Comparison of ENCODE assay signal across 7 cellular contexts in the genomic region with DNA sequence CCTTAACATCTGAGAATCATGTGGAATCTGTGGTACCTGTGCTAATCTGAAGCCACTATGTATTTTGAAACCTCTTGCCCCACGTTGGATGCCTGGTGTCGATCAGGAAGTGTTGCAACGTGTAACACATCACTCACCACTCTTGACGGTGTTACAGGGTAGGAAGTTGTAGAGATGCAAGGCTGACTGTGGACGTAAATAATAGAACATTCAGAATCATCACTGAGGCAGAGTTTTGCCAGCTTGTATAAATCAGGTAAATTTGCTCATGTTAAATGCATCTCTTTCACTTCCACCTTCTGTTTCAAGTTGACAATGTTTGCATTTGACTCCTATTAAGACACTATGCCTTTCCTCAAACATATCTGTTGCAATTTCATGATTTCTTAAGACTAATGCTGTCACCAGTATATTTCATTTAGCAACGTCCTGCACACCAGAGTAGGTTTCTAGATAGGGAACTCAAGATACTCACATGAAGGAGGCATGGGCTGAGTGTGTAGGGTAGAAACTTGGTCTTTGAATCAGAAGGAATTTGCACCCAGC. TPM values are rescaled to one million over a fixed set of nuclear protein-coding genes. Genes with fewer than 3 reads are reported as not detected.
DNase-seq lines count a peak whose midpoint lies in the region; ATAC-seq, FAIRE-seq and TF ChIP-seq lines count a peak whose summit lies in the region.

No MANE protein-coding gene starts in this region.

- peak overlapping the region; percentile 93 for H3K27ac Mint-ChIP-seq in stimulated activated naive B cell treated with anti-CD40 and anti-IgM and Interleukin-4, amounts not matched to agents 10 μg/mL and 1 μg/mL and 100 μg/mL, for 72 hours
- H3K27ac Mint-ChIP-seq in CD8-positive, alpha-beta memory T cell, result no peak overlapping the region

- H2AFZ ChIP-seq in SU-DHL-6 (ENCODE audit: low read depth, low read length, severe bottlenecking) (no peak overlapping the region), neuronal stem cell (ENCODE audit: low read length) (no peak overlapping the region)

- H3K18ac ChIP-seq in neuronal stem cell (ENCODE audit: low read length), result no peak overlapping the region

- H2AK5ac ChIP-seq in neuronal stem cell (ENCODE audit: low read depth, low read length), result no peak overlapping the region

- H3K9ac ChIP-seq in SU-DHL-6 (ENCODE audit: low read length) (no peak overlapping the region), neuronal stem cell (ENCODE audit: low read depth, low read length, poor library complexity) (no peak overlapping the region)

- H3K36me3 ChIP-seq in SU-DHL-6 (ENCODE audit: low read length) (peaks cover 74% of the 10 kb centered on the region), neuronal stem cell (replicated peaks in 1 of 2; ENCODE audit: control insufficient read depth in 2 of 2, insufficient read depth in 2 of 2, low read length in 2 of 2) (peaks cover 6 to 87% of the 10 kb centered on the region in 2 donors)
- H3K36me3 ChIP-seq in CD8-positive, alpha-beta memory T cell (ENCODE audit: insufficient read depth, low read length), result no peaks in the 10 kb centered on the region

- no peak overlapping the region for H2BK15ac ChIP-seq in neuronal stem cell (ENCODE audit: low read length)

- CTCF ChIA-PET in CD8-positive, alpha-beta memory T cell (lab: Charles Lee), result no interaction called here

- peaks cover 8 to 11% of the 10 kb centered on the region in 2 donors for H3K9me3 Mint-ChIP-seq in stimulated activated naive B cell treated with anti-CD40 and anti-IgM and Interleukin-4, amounts not matched to agents 10 μg/mL and 1 μg/mL and 100 μg/mL, for 72 hours
- peaks cover 1 to 18% (median 7%) of the 10 kb centered on the region in 5 donors for H3K9me3 Mint-ChIP-seq in CD8-positive, alpha-beta memory T cell

- H3K4ac ChIP-seq in neuronal stem cell (ENCODE audit: low read length), result no peak overlapping the region

- no peak overlapping the region for H4K8ac ChIP-seq in neuronal stem cell (ENCODE audit: low read depth, low read length)

- peaks cover 5% of the 10 kb centered on the region for H3K79me1 ChIP-seq in neuronal stem cell (ENCODE audit: low read depth, low read length)

- H2BK5ac ChIP-seq in neuronal stem cell (ENCODE audit: low read length), result no peak overlapping the region

- H3K14ac ChIP-seq in neuronal stem cell (ENCODE audit: low read length), result no peak overlapping the region

- POLR2A ChIA-PET in CD8-positive, alpha-beta memory T cell (lab: Charles Lee), result no interaction called here

- H3K79me2 ChIP-seq in SU-DHL-6 (ENCODE audit: insufficient read depth, low read length), result peaks cover 100% of the 10 kb centered on the region

- peak overlapping the region; percentile 48 for H3K27ac ChIP-seq in SU-DHL-6 (ENCODE audit: low read depth, low read length)
- H3K27ac ChIP-seq in CD8-positive, alpha-beta memory T cell (ENCODE audit: low read depth, low read length), result no peak overlapping the region
- no peak overlapping the region for H3K27ac ChIP-seq in neuronal stem cell (replicated peaks; ENCODE audit: low read length)

- H3K4me2 ChIP-seq in SU-DHL-6 (ENCODE audit: low read depth, low read length, poor library complexity, severe bottlenecking) (peak overlapping the region; percentile 28), neuronal stem cell (ENCODE audit: insufficient read depth, low read length, poor library complexity, severe bottlenecking) (no peak overlapping the region)

- ATAC-seq in GM19438 (IDR thresholded peaks at IDR 0.05; ENCODE audit: low read depth, unreplicated experiment) (peak; percentile 59), HG03108 (IDR thresholded peaks at IDR 0.05; ENCODE audit: unreplicated experiment) (peak; percentile 39)
- ATAC-seq in stimulated activated naive B cell treated with anti-CD40 and anti-IgM and Interleukin-4, amounts not matched to agents 10 μg/mL and 1 μg/mL and 100 μg/mL, for 72 hours (replicated peaks), result peak; percentile 71 to 73

- no peak overlapping the region for H4K91ac ChIP-seq in neuronal stem cell (ENCODE audit: low read depth, low read length, poor library complexity)

- DNase-seq in stimulated activated naive B cell treated with anti-CD40 and anti-IgM and Interleukin-4, amounts not matched to agents 10 μg/mL and 1 μg/mL and 100 μg/mL, for 72 hours, result peak; percentile 46
- no peak for DNase-seq in CD8-positive, alpha-beta memory T cell
- DNase-seq in D721Med (ENCODE audit: insufficient read length, low spot score) (no peak), neuronal stem cell (ENCODE audit: low spot score) (no peak)

- H3K4me3 ChIP-seq in SU-DHL-6 (ENCODE audit: insufficient read depth, low read length, poor library complexity, severe bottlenecking) (no peak overlapping the region), neuronal stem cell (ENCODE audit: low read length in 2 of 2) (no peak overlapping the region)
- H3K4me3 ChIP-seq in CD8-positive, alpha-beta memory T cell (ENCODE audit: low read length), result no peak overlapping the region

- no peaks in the 10 kb centered on the region for H3K4me1 ChIP-seq in CD8-positive, alpha-beta memory T cell (ENCODE audit: insufficient read depth, low read length)
- peaks cover 0 to 3% of the 10 kb centered on the region in 2 donors for H3K4me1 ChIP-seq in neuronal stem cell (ENCODE audit: control insufficient read depth in 2 of 2, insufficient read depth in 1 of 2, low read depth in 1 of 2, low read length in 2 of 2)

- no peak for FAIRE-seq in D721Med (lab: Jason Lieb, UNC)

- no peak overlapping the region for H2BK12ac ChIP-seq in neuronal stem cell (ENCODE audit: low read length)

- no peaks in the 10 kb centered on the region for H3K9me2 ChIP-seq in SU-DHL-6 (replicated peaks; ENCODE audit: insufficient read depth, low read length)

- H3K27me3 ChIP-seq in SU-DHL-6 (ENCODE audit: low read length), result no peaks in the 10 kb centered on the region
- H3K27me3 ChIP-seq in CD8-positive, alpha-beta memory T cell (ENCODE audit: insufficient read depth, low read length, poor library complexity, severe bottlenecking), result no peaks in the 10 kb centered on the region
- H3K27me3 ChIP-seq in neuronal stem cell (ENCODE audit: control insufficient read depth in 3 of 3, insufficient read depth in 3 of 3, low read depth in 1 of 3, low read length in 3 of 3), result no peaks in the 10 kb centered on the region

- no peaks in the 10 kb centered on the region for H3K27me3 Mint-ChIP-seq in stimulated activated naive B cell treated with anti-CD40 and anti-IgM and Interleukin-4, amounts not matched to agents 10 μg/mL and 1 μg/mL and 100 μg/mL, for 72 hours
- no peaks in the 10 kb centered on the region for H3K27me3 Mint-ChIP-seq in CD8-positive, alpha-beta memory T cell

- no peak overlapping the region for H2BK120ac ChIP-seq in neuronal stem cell (ENCODE audit: low read depth, low read length)

- H3K36me3 Mint-ChIP-seq in stimulated activated naive B cell treated with anti-CD40 and anti-IgM and Interleukin-4, amounts not matched to agents 10 μg/mL and 1 μg/mL and 100 μg/mL, for 72 hours, result peaks cover 48 to 66% of the 10 kb centered on the region in 2 donors
- H3K36me3 Mint-ChIP-seq in CD8-positive, alpha-beta memory T cell, result no peaks in the 10 kb centered on the region

- WGBS in neuronal stem cell (ENCODE audit: extremely low coverage in 2 of 2, insufficient read length in 2 of 2, insufficient replicate concordance in 1 of 2), 2 donors, result no CpG with 5 or more reads among the region's 6 CpGs

- no peak for TF ChIP-seq CTCF in SU-DHL-6 (IDR thresholded peaks at IDR 0.05; ENCODE audit: insufficient read depth, low read length, poor library complexity, severe bottlenecking)
- TF ChIP-seq CTCF in D721Med (IDR thresholded peaks at IDR 0.05; ENCODE audit: insufficient read depth, missing control alignments), result no peak

- H3K23ac ChIP-seq in neuronal stem cell (ENCODE audit: low read depth, low read length, poor library complexity), result no peak overlapping the region

- H3K4me3 Mint-ChIP-seq in stimulated activated naive B cell treated with anti-CD40 and anti-IgM and Interleukin-4, amounts not matched to agents 10 μg/mL and 1 μg/mL and 100 μg/mL, for 72 hours, result peak overlapping the region; percentile 60 to 69
- H3K4me3 Mint-ChIP-seq in CD8-positive, alpha-beta memory T cell, result no peak overlapping the region

- peaks cover 58 to 84% of the 10 kb centered on the region in 2 donors for H3K4me1 Mint-ChIP-seq in stimulated activated naive B cell treated with anti-CD40 and anti-IgM and Interleukin-4, amounts not matched to agents 10 μg/mL and 1 μg/mL and 100 μg/mL, for 72 hours
- no peaks in the 10 kb centered on the region for H3K4me1 Mint-ChIP-seq in CD8-positive, alpha-beta memory T cell

- peaks cover 63% of the 10 kb centered on the region for H3F3A ChIP-seq in SU-DHL-6 (ENCODE audit: insufficient read depth)

- H4K20me1 ChIP-seq in SU-DHL-6 (ENCODE audit: low read depth, low read length), result peaks cover 35% of the 10 kb centered on the region

- peaks cover 11% of the 10 kb centered on the region; the same call in 1 of the 2 replicates for H3K9me3 ChIP-seq in SU-DHL-6 (ENCODE audit: insufficient read depth, low read length)
- no peaks in the 10 kb centered on the region for H3K9me3 ChIP-seq in CD8-positive, alpha-beta memory T cell (ENCODE audit: low read length)
- H3K9me3 ChIP-seq in neuronal stem cell (replicated peaks in 1 of 2; ENCODE audit: control insufficient read depth in 2 of 2, insufficient read depth in 1 of 2, low read depth in 1 of 2, low read length in 2 of 2), result peaks cover 4 to 34% of the 10 kb centered on the region in 2 donors

RNA-seq across cellular contexts. Expression of gene BASP1, which starts 38.1 kb away (rescaled TPM):
- under 1 TPM; 0.28 to 0.49 TPM for total RNA-seq in CD8-positive, alpha-beta memory T cell
- not detected for polyA plus RNA-seq in CD8-positive, alpha-beta memory T cell
- polyA plus RNA-seq in neuronal stem cell (2013, experiment 1 of 2), result 313 TPM
- polyA plus RNA-seq in neuronal stem cell (2013, experiment 2 of 2), result 331 TPM

Comparison
In these comparisons a context has a peak if more than half of its experiments do, and no peak if none do; other contexts are left out.
1. H3K4me3 Mint-ChIP-seq: peak in stimulated activated naive B cell treated with anti-CD40 and anti-IgM and Interleukin-4, amounts not matched to agents 10 μg/mL and 1 μg/mL and 100 μg/mL, for 72 hours (2 of 2); none in CD8-positive, alpha-beta memory T cell (0 of 7).
2. Peak in every context shown above with its lines, with median percentiles within 50 percentile points of each other: ATAC-seq.